In the genomic region with DNA sequence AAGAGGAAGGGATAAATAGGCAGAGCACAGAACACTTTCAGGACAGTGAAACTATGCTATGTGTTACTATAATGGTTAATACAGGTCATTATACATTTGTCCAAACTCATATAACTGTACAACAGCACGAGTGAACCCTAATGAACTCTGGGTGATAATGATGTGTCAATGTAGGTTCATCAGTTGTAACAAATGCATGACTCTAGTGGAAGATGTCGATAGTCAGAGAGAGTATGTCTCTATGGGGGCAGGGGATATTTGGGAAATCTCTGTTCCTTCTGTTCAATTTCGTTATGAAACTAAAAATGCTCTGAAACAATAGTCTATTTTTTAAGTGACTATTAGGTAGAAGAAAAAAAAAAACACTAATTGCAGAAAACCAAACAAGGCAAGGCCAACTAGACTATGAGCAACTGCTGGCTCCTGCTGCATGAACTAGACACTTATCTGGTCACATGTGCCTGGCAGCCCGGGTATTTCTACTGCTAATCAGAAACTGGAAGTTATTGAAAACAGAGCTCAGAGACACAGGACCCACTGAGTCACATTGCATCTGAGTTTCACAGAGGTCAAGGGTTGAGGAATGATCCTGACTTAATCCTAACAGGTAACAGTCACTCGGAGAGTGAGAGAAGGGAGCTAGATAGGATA, we compare ENCODE assay signal across 22 cellular contexts.
"Had no signal": no experiment of that assay in that cellular context is flagged by ENCODE, and none has a peak within 500 bp of the region (broad histone marks: within the 10 kb centered on the region; RNA-seq: fewer than 3 reads in every experiment).

No MANE protein-coding gene starts in this region.

- H3K27me3 ChIP-seq: Peyer's patch, SJCRH30 had no signal

- H3K9me3 ChIP-seq: Peyer's patch, SJCRH30 had no signal

- ATAC-seq: Right ventricle myocardium inferior, SK-N-SH treated with all-trans-retinoic acid at 6 μM for 48 hours had no signal

- DNase-seq: KBM-7, MV-4-11, NCI-H1048, NCI-H1105, NCI-H1417, NCI-H1436 treated with DMSO at 0.1 percent for 48 hours, NCI-H1694, NCI-H187 treated with DMSO at 0.1 percent for 48 hours, NCI-H2029 treated with DMSO at 0.1 percent for 48 hours, NCI-H2171 treated with DMSO at 0.1 percent for 48 hours, NCI-H345, NCI-H446 treated with DMSO at 0.1 percent for 48 hours, NCI-H524, NCI-H526 treated with DMSO at 0.1 percent for 48 hours, NCI-H774, PC-9, Peyer's patch, SHP77 treated with DMSO at 0.1 percent for 48 hours, SJCRH30, T-helper 1 cell had no signal

- H3K4me3 ChIP-seq: PC-9, Peyer's patch, SJCRH30 had no signal

- H3K4me1 ChIP-seq: Peyer's patch, SJCRH30 had no signal

- H3K36me3 ChIP-seq: Peyer's patch, SJCRH30 had no signal

- H3K4me2 ChIP-seq: PC-9 had no signal

- H2AFZ ChIP-seq: PC-9 had no signal

- H3K27ac ChIP-seq: PC-9, Peyer's patch, SJCRH30 had no signal
